In genomic region chr18:74597662-74598349, GRCh38 we compare ENCODE assay signal across 8 cellular contexts. TPM values are rescaled to one million over a fixed set of nuclear protein-coding genes. Genes with fewer than 3 reads are reported as not detected.
DNase-seq lines count a peak whose midpoint lies in the region; ATAC-seq and TF ChIP-seq lines count a peak whose summit lies in the region.

TSS of gene ZNF407 (plus strand) at chr18:74597870. CDS start at chr18:74631020, 33,150 bp downstream.

- ATAC-seq in GM21423 (IDR thresholded peaks at IDR 0.05; ENCODE audit: unreplicated experiment) = peak; percentile 69
- peak; percentile 82 for ATAC-seq in activated CD8-positive, alpha-beta memory T cell treated with anti-CD3 and anti-CD28 coated beads, Interleukin-2, amount 10 ng/mL, durations not matched to agents 7 days and 5 days

- in situ Hi-C loops in Caki2 (cut with HindIII; ENCODE audit: low pct_unique_long_range_greater_than_20kb, low sequenced_read_pairs) = no loop called here

- peaks cover 45% of the 10 kb centered on the region for H3K4me1 Mint-ChIP-seq in activated CD8-positive, alpha-beta memory T cell treated with anti-CD3 and anti-CD28 coated beads, Interleukin-2, amount 10 ng/mL, durations not matched to agents 7 days and 5 days
- H3K4me1 Mint-ChIP-seq in endodermal cell = peaks cover 16% of the 10 kb centered on the region

- DNase-seq in Caki2 (ENCODE audit: low read depth) (peak; percentile 84), NT2/D1 (ENCODE audit: low read depth, low spot score) (peak; percentile 82), endodermal cell (peak; percentile 97)
- DNase-seq in activated CD8-positive, alpha-beta memory T cell treated with anti-CD3 and anti-CD28 coated beads, Interleukin-2, amount 10 ng/mL, durations not matched to agents 7 days and 5 days = peak; percentile 92
- peak; percentile 73 to 78 for DNase-seq in stimulated activated CD8-positive, alpha-beta memory T cell treated with anti-CD3 and anti-CD28 coated beads, Interleukin-15, amount 100 ng/mL, for 48 hours (ENCODE audit: low read depth in 2 of 2)

- peaks cover 13% of the 10 kb centered on the region for H3K4me1 ChIP-seq in HUES48 (ENCODE audit: control insufficient read depth, insufficient read depth, low read length)
- H3K4me1 ChIP-seq in NT2/D1 (ENCODE audit: insufficient read depth, insufficient read length) = no peaks in the 10 kb centered on the region
- H3K4me1 ChIP-seq in endodermal cell (ENCODE audit: control insufficient read depth, insufficient read depth, low read length) = no peaks in the 10 kb centered on the region
- H3K4me1 ChIP-seq in mesodermal cell (ENCODE audit: control insufficient read depth, insufficient read depth, low read length, poor library complexity, severe bottlenecking) = peaks cover 6% of the 10 kb centered on the region

- peak within 1 kb of the TSS; percentile 93 for H3K4me3 Mint-ChIP-seq in activated CD8-positive, alpha-beta memory T cell treated with anti-CD3 and anti-CD28 coated beads, Interleukin-2, amount 10 ng/mL, durations not matched to agents 7 days and 5 days
- peak within 1 kb of the TSS; percentile 86 for H3K4me3 Mint-ChIP-seq in endodermal cell

- H3K36me3 Mint-ChIP-seq in activated CD8-positive, alpha-beta memory T cell treated with anti-CD3 and anti-CD28 coated beads, Interleukin-2, amount 10 ng/mL, durations not matched to agents 7 days and 5 days = peaks cover 30% of the 10 kb centered on the region
- peaks cover 8% of the 10 kb centered on the region for H3K36me3 Mint-ChIP-seq in endodermal cell (ENCODE audit: low read depth)

- peak within 1 kb of the TSS; percentile 98 for H3K27ac Mint-ChIP-seq in activated CD8-positive, alpha-beta memory T cell treated with anti-CD3 and anti-CD28 coated beads, Interleukin-2, amount 10 ng/mL, durations not matched to agents 7 days and 5 days
- peak within 1 kb of the TSS; percentile 96 for H3K27ac Mint-ChIP-seq in endodermal cell

- TF ChIP-seq CTCF in endodermal cell (conservative IDR thresholded peaks at IDR 0.05) = no peak

- H3K4me3 ChIP-seq in HUES48 (ENCODE audit: low read depth, low read length) (peak within 1 kb of the TSS; percentile 87), NT2/D1 (ENCODE audit: insufficient read length, low read depth) (peak within 1 kb of the TSS; percentile 76), endodermal cell (ENCODE audit: low read length) (peak within 1 kb of the TSS; percentile 97), mesodermal cell (ENCODE audit: extremely low read depth, insufficient read depth, low read length, poor library complexity, severe bottlenecking) (peak within 1 kb of the TSS; percentile 86)

- H3K27ac ChIP-seq in HUES48 (ENCODE audit: low read depth, low read length) (peak within 1 kb of the TSS; percentile 91), endodermal cell (ENCODE audit: low read depth, low read length) (peak within 1 kb of the TSS; percentile 85), mesodermal cell (ENCODE audit: low read depth, low read length, severe bottlenecking) (peak within 1 kb of the TSS; percentile 94)

- H3K27me3 Mint-ChIP-seq in activated CD8-positive, alpha-beta memory T cell treated with anti-CD3 and anti-CD28 coated beads, Interleukin-2, amount 10 ng/mL, durations not matched to agents 7 days and 5 days = no peaks in the 10 kb centered on the region
- H3K27me3 Mint-ChIP-seq in endodermal cell (ENCODE audit: insufficient read depth) = peaks cover 5% of the 10 kb centered on the region

- H3K27me3 ChIP-seq in HUES48 (ENCODE audit: control insufficient read depth, insufficient read depth, low read length) = peaks cover 10% of the 10 kb centered on the region; the same call in 1 of the 2 replicates
- no peaks in the 10 kb centered on the region for H3K27me3 ChIP-seq in NT2/D1 (ENCODE audit: insufficient read depth, insufficient read length)
- no peaks in the 10 kb centered on the region for H3K27me3 ChIP-seq in endodermal cell (ENCODE audit: control insufficient read depth, insufficient read depth, low read length, poor library complexity, severe bottlenecking)

- WGBS in endodermal cell (ENCODE audit: insufficient coverage in 1 of 2, insufficient read length in 1 of 2), 2 experiments = 0% methylated on average over 18 to 56 of the region's 64 CpGs
- 0% methylated on average over 35 to 46 of the region's 64 CpGs for WGBS in mesodermal cell (ENCODE audit: insufficient coverage in 2 of 2), 2 experiments

- H3K9ac ChIP-seq in HUES48 (ENCODE audit: low read depth, low read length) (peak within 1 kb of the TSS; percentile 85), NT2/D1 (ENCODE audit: insufficient read length, low read depth) (peak within 1 kb of the TSS; percentile 82), endodermal cell (ENCODE audit: extremely low read depth, low read length, poor library complexity, severe bottlenecking) (peak within 1 kb of the TSS; percentile 92)

- CTCF ChIA-PET in activated CD8-positive, alpha-beta memory T cell treated with anti-CD3 and anti-CD28 coated beads, Interleukin-2, amount 10 ng/mL, durations not matched to agents 7 days and 5 days (lab: Charles Lee) = interaction anchor here (0.6 to 2.3 kb wide), 5 partner anchors 12 to 613 kb away, joined by 3 to 8 read pairs (median 5); partner anchors contain the start of genes CNDP2 and TSHZ1

- H3K9me3 ChIP-seq in HUES48 (ENCODE audit: control insufficient read depth, insufficient read depth, low read length) = no peaks in the 10 kb centered on the region
- no peaks in the 10 kb centered on the region for H3K9me3 ChIP-seq in NT2/D1 (ENCODE audit: insufficient read depth, low read length)
- no peaks in the 10 kb centered on the region for H3K9me3 ChIP-seq in endodermal cell (ENCODE audit: control insufficient read depth, low read length)
- no peaks in the 10 kb centered on the region for H3K9me3 ChIP-seq in mesodermal cell (ENCODE audit: control insufficient read depth, low read length)

- no peaks in the 10 kb centered on the region for H3K9me3 Mint-ChIP-seq in activated CD8-positive, alpha-beta memory T cell treated with anti-CD3 and anti-CD28 coated beads, Interleukin-2, amount 10 ng/mL, durations not matched to agents 7 days and 5 days (ENCODE audit: low read depth)
- no peaks in the 10 kb centered on the region for H3K9me3 Mint-ChIP-seq in endodermal cell

- peaks cover 9% of the 10 kb centered on the region for H3K36me3 ChIP-seq in HUES48 (ENCODE audit: control insufficient read depth, insufficient read depth, low read length)
- peaks cover 15% of the 10 kb centered on the region for H3K36me3 ChIP-seq in NT2/D1 (ENCODE audit: insufficient read depth, insufficient read length, low read length)
- H3K36me3 ChIP-seq in endodermal cell (ENCODE audit: control insufficient read depth, insufficient read depth, low read length) = peaks cover 5% of the 10 kb centered on the region
- H3K36me3 ChIP-seq in mesodermal cell (ENCODE audit: control insufficient read depth, insufficient read depth, low read length) = peaks cover 9% of the 10 kb centered on the region

RNA-seq across cellular contexts. Expression of gene ZNF407, which starts in this region (rescaled TPM):
- 1.0 and 1.3 TPM in 2 replicates for total RNA-seq in Caki2 (2014; rRNA removed; shearing (Covaris generic); ENCODE audit: low replicate concordance)
- 10 to 100 TPM; 12.9 to 16.6 TPM for total RNA-seq in activated CD8-positive, alpha-beta memory T cell treated with anti-CD3 and anti-CD28 coated beads, Interleukin-2, amount 10 ng/mL, durations not matched to agents 7 days and 5 days
- total RNA-seq in endodermal cell = 10 to 100 TPM in 1 of 2 donors, 1 to 10 TPM in 1; 7.6 to 13.1 TPM
- polyA plus RNA-seq in endodermal cell (2013, experiment 1 of 2) = 5.1 TPM
- polyA plus RNA-seq in endodermal cell (2013, experiment 2 of 2) = 5.6 TPM
- polyA plus RNA-seq in mesodermal cell (2013, experiment 1 of 2) = 4.5 TPM
- polyA plus RNA-seq in mesodermal cell (2013, experiment 2 of 2) = 3.8 TPM

Comparison
In these comparisons a context has a peak if more than half of its experiments do, and no peak if none do; other contexts are left out.
1. Peak in every context shown above with its lines: DNase-seq, ATAC-seq, H3K4me3 ChIP-seq and H3K27ac ChIP-seq.